ENCODE assay signal across 9 cellular contexts in genomic region chr11:47918370-47918690, GRCh38.
DNase-seq lines count a peak whose midpoint lies in the region; ATAC-seq and TF ChIP-seq lines count a peak whose summit lies in the region.
"Had no signal": no experiment of that assay in that cellular context is flagged by ENCODE, and none has a peak within 500 bp of the region (broad histone marks: within the 10 kb centered on the region; RNA-seq: fewer than 3 reads in every experiment).

No MANE protein-coding gene starts in this region.

- no peaks in the 10 kb centered on the region for H3K27me3 Mint-ChIP-seq in mesothelial cell of epicardium (ENCODE audit: low read depth)
- H3K27me3 Mint-ChIP-seq: activated CD4-positive, alpha-beta memory T cell treated with anti-CD3 and anti-CD28 coated beads for 36 hours had no signal

- H3K4me3 ChIP-seq in cardiac muscle cell = no peak overlapping the region
- peak overlapping the region in 1 of 2 donors; percentile 47 for H3K4me3 ChIP-seq in ascending aorta
- peak overlapping the region in 1 of 4 donors; percentile 18 for H3K4me3 ChIP-seq in tibial nerve

- no peaks in the 10 kb centered on the region for H3K36me3 Mint-ChIP-seq in mesothelial cell of epicardium
- H3K36me3 Mint-ChIP-seq: activated CD4-positive, alpha-beta memory T cell treated with anti-CD3 and anti-CD28 coated beads for 36 hours had no signal

- H3K36me3 ChIP-seq in cardiac muscle cell = no peaks in the 10 kb centered on the region
- H3K36me3 ChIP-seq in ascending aorta = no peaks in the 10 kb centered on the region
- H3K36me3 ChIP-seq in tibial nerve = no peaks in the 10 kb centered on the region

- no peak for DNase-seq in cardiac muscle cell (ENCODE audit: low read depth in 1 of 2, low spot score in 1 of 2)
- DNase-seq in left cardiac atrium = no peak
- DNase-seq in ascending aorta (ENCODE audit: low spot score in 2 of 2) = no peak
- DNase-seq in mesothelial cell of epicardium (ENCODE audit: low spot score in 2 of 2, unreplicated experiment in 2 of 2) = no peak
- no peak for DNase-seq in tibial nerve (ENCODE audit: low spot score in 2 of 2)
- DNase-seq in NCI-H128 (lab: John Stamatoyannopoulos, UW; ENCODE audit: unreplicated experiment) = no peak
- no peak for DNase-seq in SIG-M5 treated with dmso at 0.1 percent for 504 hours (lab: John Stamatoyannopoulos, UW; ENCODE audit: unreplicated experiment)
- no peak for DNase-seq in EL

- ATAC-seq in left cardiac atrium = no peak

- TF ChIP-seq POLR2A in tibial nerve (IDR thresholded peaks at IDR 0.05) = no peak

- intact Hi-C loops in left cardiac atrium (cut with DNase I) = no loop called here
- intact Hi-C loops in ascending aorta (cut with DNase I) = no loop called here

- TF ChIP-seq EP300 in tibial nerve (IDR thresholded peaks at IDR 0.05) = no peak

- WGBS in tibial nerve, 2 donors = 41 to 52% methylated on average over 3 of the region's 3 CpGs

- H3K27me3 ChIP-seq in cardiac muscle cell = no peaks in the 10 kb centered on the region
- H3K27me3 ChIP-seq in ascending aorta = no peaks in the 10 kb centered on the region
- no peaks in the 10 kb centered on the region for H3K27me3 ChIP-seq in tibial nerve

- H3K4me1 Mint-ChIP-seq in mesothelial cell of epicardium = peaks cover 47% of the 10 kb centered on the region

- peaks cover 4% of the 10 kb centered on the region for H3K9me3 Mint-ChIP-seq in mesothelial cell of epicardium
- H3K9me3 Mint-ChIP-seq: activated CD4-positive, alpha-beta memory T cell treated with anti-CD3 and anti-CD28 coated beads for 36 hours had no signal

- H3K9me3 ChIP-seq in cardiac muscle cell (ENCODE audit: low read depth) (no peaks in the 10 kb centered on the region), ascending aorta (no peaks in the 10 kb centered on the region), tibial nerve (no peaks in the 10 kb centered on the region)

- H3K4me1 ChIP-seq in cardiac muscle cell (ENCODE audit: low read depth) = peaks cover 13% of the 10 kb centered on the region
- peaks cover 0 to 6% of the 10 kb centered on the region in 2 donors for H3K4me1 ChIP-seq in ascending aorta
- H3K4me1 ChIP-seq in tibial nerve = peaks cover 0 to 17% (median 6%) of the 10 kb centered on the region in 4 donors

- TF ChIP-seq CTCF in cardiac muscle cell (IDR thresholded peaks at IDR 0.05; ENCODE audit: low read depth, low read length) (no peak), ascending aorta (IDR thresholded peaks at IDR 0.05) (no peak), mesothelial cell of epicardium (IDR thresholded peaks at IDR 0.05; ENCODE audit: unreplicated experiment) (no peak), tibial nerve (IDR thresholded peaks at IDR 0.05) (no peak)

- H3K4me3 Mint-ChIP-seq in mesothelial cell of epicardium = peak overlapping the region; percentile 13
- H3K4me3 Mint-ChIP-seq: activated CD4-positive, alpha-beta memory T cell treated with anti-CD3 and anti-CD28 coated beads for 36 hours had no signal

- H3K27ac ChIP-seq in cardiac muscle cell = peak overlapping the region; percentile 31
- peak overlapping the region; percentile 75 to 79 for H3K27ac ChIP-seq in ascending aorta
- H3K27ac ChIP-seq in tibial nerve = peak overlapping the region in 3 of 4 donors; percentile 5 to 63 (median 63)

- H3K27ac Mint-ChIP-seq in mesothelial cell of epicardium = peak overlapping the region; percentile 83
- H3K27ac Mint-ChIP-seq: activated CD4-positive, alpha-beta memory T cell treated with anti-CD3 and anti-CD28 coated beads for 36 hours had no signal
